18 cellular contexts compared by ENCODE assay signal in genomic region chr9:127216210-127216887, GRCh38. TPM values are rescaled to one million over a fixed set of nuclear protein-coding genes. Genes with fewer than 3 reads are reported as not detected.
DNase-seq lines count a peak whose midpoint lies in the region; ATAC-seq, FAIRE-seq and TF ChIP-seq lines count a peak whose summit lies in the region.
"Had no signal": no experiment of that assay in that cellular context is flagged by ENCODE, and none has a peak within 500 bp of the region (broad histone marks: within the 10 kb centered on the region; RNA-seq: fewer than 3 reads in every experiment).

No MANE protein-coding gene starts in this region.

- WGBS in mammary epithelial cell (ENCODE audit: low coverage, missing lambda C conversion rate), result 68% methylated on average over 7 of the region's 7 CpGs

- H3K4me2 ChIP-seq in mammary epithelial cell (ENCODE audit: insufficient read depth, low read depth, low read length), result no peak overlapping the region
- H3K4me2 ChIP-seq: A549 had no signal

- H3K27ac ChIP-seq in mammary epithelial cell (ENCODE audit: insufficient read depth, low read depth, low read length), result no peak overlapping the region
- H3K27ac ChIP-seq in kidney (ENCODE audit: low read depth in 2 of 2, low read length in 2 of 2), result no peak overlapping the region
- peak overlapping the region; percentile 29 for H3K27ac ChIP-seq in substantia nigra (ENCODE audit: low read depth, low read length, poor library complexity, severe bottlenecking)
- H3K27ac ChIP-seq: A549, C4-2B, HL-60 had no signal

- H3K9me3 ChIP-seq in mammary epithelial cell (replicated peaks; ENCODE audit: insufficient read depth, low read length) (no peaks in the 10 kb centered on the region), kidney (ENCODE audit: control insufficient read depth in 1 of 2, low read length in 2 of 2) (no peaks in the 10 kb centered on the region)
- H3K9me3 ChIP-seq: A549, BE2C had no signal

- H3K9ac ChIP-seq in mammary epithelial cell (ENCODE audit: insufficient read depth, low read length) (no peak overlapping the region), kidney (ENCODE audit: low read length in 2 of 2) (no peak overlapping the region)

- dilution Hi-C loops in mammary epithelial cell (cut with HindIII; ENCODE audit: low sequenced_read_pairs), result no loop called here

- BruUV-seq in mammary epithelial cell (replicated peaks; lab: Mats Ljungman, UMichigan), result no TSS peak

- FAIRE-seq in kidney (lab: Jason Lieb, UNC), result no peak
- FAIRE-seq: A549, D721Med, GM12892, GM19239 had no signal

- no peaks in the 10 kb centered on the region for H4K20me1 ChIP-seq in mammary epithelial cell (ENCODE audit: insufficient read depth, low read length)

- ATAC-seq in GM21515 (IDR thresholded peaks at IDR 0.05; ENCODE audit: unreplicated experiment), result no peak
- ATAC-seq: A549, HCT116 had no signal

- H3K4me3 ChIP-seq in mammary epithelial cell (replicated peaks in 1 of 3; ENCODE audit: insufficient read depth in 1 of 3, low read depth in 2 of 3, low read length in 3 of 3) (no peak overlapping the region), epithelial cell of esophagus (ENCODE audit: low read length) (no peak overlapping the region), kidney (ENCODE audit: low read length in 2 of 2) (no peak overlapping the region)
- H3K4me3 ChIP-seq: A549 had no signal

- DNase-seq in mammary epithelial cell (peak; percentile 34), epithelial cell of esophagus (ENCODE audit: low read depth) (peak; percentile 77), kidney (peak; percentile 64), substantia nigra (lab: John Stamatoyannopoulos, UW) (no peak), midbrain (lab: John Stamatoyannopoulos, UW) (no peak)
- DNase-seq: BE2C; CD4-positive, alpha-beta memory T cell; COR-L47; DND-41; GDM1 had no signal

- H2AFZ ChIP-seq in mammary epithelial cell (ENCODE audit: low read depth, low read length), result no peak overlapping the region

- in situ Hi-C loops in mammary epithelial cell (cut with MboI; ENCODE audit: low sequenced_read_pairs in 2 of 2), result loop anchor here in 1 of 2 donors (10.0 kb wide), 2 partner anchors 128 to 178 kb away; partner anchors contain the start of gene SLC2A8

- no peaks in the 10 kb centered on the region for H3K27me3 ChIP-seq in mammary epithelial cell (ENCODE audit: insufficient read depth, low read length)
- H3K27me3 ChIP-seq: BE2C had no signal

- H3K79me2 ChIP-seq in mammary epithelial cell (ENCODE audit: insufficient read depth, low read length), result no peaks in the 10 kb centered on the region

- intact Hi-C loops in mammary epithelial cell (cut with micrococcal nuclease) (loop anchor here (10.0 kb wide), 1 partner anchor 238 kb away; the partner anchor contains the start of genes LRSAM1 and RPL12), kidney (cut with DNase I) (no loop called here)

- H3K36me3 ChIP-seq in mammary epithelial cell (ENCODE audit: insufficient read depth, low read length) (no peaks in the 10 kb centered on the region), kidney (ENCODE audit: control insufficient read depth in 1 of 2, insufficient read depth in 2 of 2, low read length in 2 of 2) (no peaks in the 10 kb centered on the region)
- H3K36me3 ChIP-seq: BE2C had no signal

- TF ChIP-seq CTCF in mammary epithelial cell (conservative IDR thresholded peaks at IDR 0.05 in 1 of 2, IDR thresholded peaks at IDR 0.05 in 1 of 2; ENCODE audit: extremely low read depth in 1 of 2, insufficient read depth in 1 of 2, low read depth in 1 of 2, low read length in 2 of 2) (no peak), epithelial cell of esophagus (IDR thresholded peaks at IDR 0.05; ENCODE audit: insufficient read depth, low read depth, low read length, missing control alignments) (no peak), kidney (IDR thresholded peaks at IDR 0.05; ENCODE audit: borderline replicate concordance, extremely low read depth, insufficient read depth) (no peak)

- H3K4me1 ChIP-seq in mammary epithelial cell (ENCODE audit: insufficient read depth, low read length) (no peaks in the 10 kb centered on the region), kidney (ENCODE audit: control insufficient read depth in 1 of 2, insufficient read depth in 1 of 2, low read depth in 1 of 2, low read length in 2 of 2) (no peaks in the 10 kb centered on the region)
- H3K4me1 ChIP-seq: A549 had no signal

- CTCF ChIA-PET in mammary epithelial cell (lab: Charles Lee; ENCODE audit: low non-redundant PET), result interaction anchor here (0.6 kb wide), 2 partner anchors 323 to 349 kb away, joined by 3 to 7 read pairs; no protein-coding TSS in a partner anchor

RNA-seq across cellular contexts. Expression of gene GARNL3, which starts 48.2 kb away (rescaled TPM):
- total RNA-seq in mammary epithelial cell (1 to 10 TPM; 2.3 to 2.8 TPM), kidney (10.2 TPM)
- polyA plus RNA-seq in mammary epithelial cell (0.26 TPM), kidney (ENCODE audit: insufficient read depth, low read depth, low replicate concordance) (2.6 TPM)
- polyA minus RNA-seq in mammary epithelial cell, result 4.4 TPM

Comparison
In these comparisons a context has a peak if more than half of its experiments do, and no peak if none do; other contexts are left out.
1. DNase-seq: peak in mammary epithelial cell (single experiment), epithelial cell of esophagus (single experiment) and kidney (single experiment); none in substantia nigra (0 of 49) and midbrain (single experiment).